ENCODE assay signal across 19 cellular contexts in genomic region chrX:626745-627509, GRCh38. TPM values are rescaled to one million over a fixed set of nuclear protein-coding genes. Genes with fewer than 3 reads are reported as not detected.
DNase-seq lines count a peak whose midpoint lies in the region; ATAC-seq, FAIRE-seq and TF ChIP-seq lines count a peak whose summit lies in the region.
"Had no signal": no experiment of that assay in that cellular context is flagged by ENCODE, and none has a peak within 500 bp of the region (broad histone marks: within the 10 kb centered on the region; RNA-seq: fewer than 3 reads in every experiment).

No MANE protein-coding gene starts in this region.

- H3K27me3 Mint-ChIP-seq in astrocyte (ENCODE audit: low read depth, unreplicated experiment): peaks cover 22% of the 10 kb centered on the region
- H3K27me3 Mint-ChIP-seq in neural progenitor cell (ENCODE audit: insufficient read depth, low read depth): peaks cover 80% of the 10 kb centered on the region

- peaks cover 50% of the 10 kb centered on the region for H3F3A ChIP-seq in neural progenitor cell (ENCODE audit: low read depth)

- TF ChIP-seq CTCF in BJ (IDR thresholded peaks at IDR 0.05; ENCODE audit: insufficient read depth, low read depth, low read length) (no peak), astrocyte (IDR thresholded peaks at IDR 0.05; ENCODE audit: insufficient read depth, low read depth, low read length) (no peak), neural progenitor cell (IDR thresholded peaks at IDR 0.05) (no peak)

- H3K9ac ChIP-seq in astrocyte (ENCODE audit: low read length): no peak overlapping the region
- no peak overlapping the region for H3K9ac ChIP-seq in neural progenitor cell

- no peaks in the 10 kb centered on the region for H3K27me3 ChIP-seq in BJ (ENCODE audit: control insufficient read depth, insufficient read depth, low read length)
- H3K27me3 ChIP-seq in H7 (ENCODE audit: control insufficient read depth, insufficient read depth, low read length): peaks cover 93% of the 10 kb centered on the region
- peaks cover 10% of the 10 kb centered on the region for H3K27me3 ChIP-seq in astrocyte (ENCODE audit: insufficient read depth, low read length)
- peaks cover 100% of the 10 kb centered on the region for H3K27me3 ChIP-seq in neural progenitor cell
- H3K27me3 ChIP-seq: SJSA1 had no signal

- H3K4me1 Mint-ChIP-seq in astrocyte (ENCODE audit: low read depth, unreplicated experiment) (no peaks in the 10 kb centered on the region), neural progenitor cell (peaks cover 3% of the 10 kb centered on the region)

- no peak overlapping the region for H3K4me2 ChIP-seq in astrocyte (ENCODE audit: low read length)
- peak overlapping the region; percentile 25 for H3K4me2 ChIP-seq in neural progenitor cell

- no peaks in the 10 kb centered on the region for H3K9me3 ChIP-seq in astrocyte (ENCODE audit: insufficient read depth, low read depth, low read length)
- H3K9me3 ChIP-seq in neural progenitor cell (ENCODE audit: low read depth): no peaks in the 10 kb centered on the region
- H3K9me3 ChIP-seq: stomach, uterus had no signal

- no peak overlapping the region for H3K27ac ChIP-seq in astrocyte (ENCODE audit: low read depth, low read length)
- H3K27ac ChIP-seq in neural progenitor cell: no peak overlapping the region
- H3K27ac ChIP-seq: SJSA1, stomach, uterus had no signal

- FAIRE-seq in astrocyte (lab: Jason Lieb, UNC) (no peak), GM19239 (lab: Jason Lieb, UNC) (no peak)
- FAIRE-seq: H54 had no signal

- peak overlapping the region; percentile 54 for H3K4me3 ChIP-seq in BJ (ENCODE audit: low read depth, low read length)
- H3K4me3 ChIP-seq in H7 (ENCODE audit: insufficient read depth, low read depth, low read length): no peak overlapping the region
- H3K4me3 ChIP-seq in astrocyte (ENCODE audit: insufficient read depth, low read depth, low read length): no peak overlapping the region
- no peak overlapping the region for H3K4me3 ChIP-seq in neural progenitor cell
- H3K4me3 ChIP-seq: SJSA1, stomach, uterus had no signal

- CTCF ChIA-PET in BJ (lab: Yijun Ruan, JAX): no interaction called here

- H3K27ac Mint-ChIP-seq in astrocyte (ENCODE audit: unreplicated experiment) (peak overlapping the region; percentile 34), neural progenitor cell (no peak overlapping the region)
- H3K27ac Mint-ChIP-seq: activated CD8-positive, alpha-beta T cell treated with anti-CD3 and anti-CD28 coated beads, Interleukin-2, amount 10 ng/mL, durations not matched to agents 7 days and 5 days; activated T-helper 1 cell treated with anti-CD3 and anti-CD28 coated beads, Interleukin-12 subunit alpha, Interleukin-12 subunit beta, Interleukin-2, Interleukin-4 antibody, amounts not matched to agents 30 ng/mL and 10 ng/mL and 1 ng/mL, durations not matched to agents 14 hours and 24 hours and 36 hours had no signal

- H3K9me3 Mint-ChIP-seq in astrocyte (ENCODE audit: unreplicated experiment): peaks cover 41% of the 10 kb centered on the region
- no peaks in the 10 kb centered on the region for H3K9me3 Mint-ChIP-seq in neural progenitor cell

- no peaks in the 10 kb centered on the region for H4K20me1 ChIP-seq in astrocyte (ENCODE audit: insufficient read depth, low read length)
- H4K20me1 ChIP-seq in neural progenitor cell (ENCODE audit: low read depth): peaks cover 79% of the 10 kb centered on the region

- no peak overlapping the region for H3K4me3 Mint-ChIP-seq in astrocyte (ENCODE audit: unreplicated experiment)
- no peak overlapping the region for H3K4me3 Mint-ChIP-seq in neural progenitor cell
- H3K4me3 Mint-ChIP-seq: activated CD8-positive, alpha-beta T cell treated with anti-CD3 and anti-CD28 coated beads, Interleukin-2, amount 10 ng/mL, durations not matched to agents 7 days and 5 days; activated T-helper 1 cell treated with anti-CD3 and anti-CD28 coated beads, Interleukin-12 subunit alpha, Interleukin-12 subunit beta, Interleukin-2, Interleukin-4 antibody, amounts not matched to agents 30 ng/mL and 10 ng/mL and 1 ng/mL, durations not matched to agents 14 hours and 24 hours and 36 hours had no signal

- H3K36me3 ChIP-seq in BJ (ENCODE audit: control insufficient read depth, insufficient read depth, low read length) (no peaks in the 10 kb centered on the region; the same call in 1 of the 2 replicates), H7 (replicated peaks; ENCODE audit: control insufficient read depth, insufficient read depth, low read length) (no peaks in the 10 kb centered on the region), astrocyte (ENCODE audit: insufficient read depth, low read length) (no peaks in the 10 kb centered on the region), neural progenitor cell (no peaks in the 10 kb centered on the region)
- H3K36me3 ChIP-seq: SJSA1, stomach, uterus had no signal

- H3K79me2 ChIP-seq in astrocyte (ENCODE audit: insufficient read depth, low read length) (no peaks in the 10 kb centered on the region), neural progenitor cell (ENCODE audit: low read depth) (no peaks in the 10 kb centered on the region)

- ATAC-seq in HG02938 (IDR thresholded peaks at IDR 0.05; ENCODE audit: unreplicated experiment): no peak
- ATAC-seq: activated CD8-positive, alpha-beta T cell treated with anti-CD3 and anti-CD28 coated beads, Interleukin-2, amount 10 ng/mL, durations not matched to agents 7 days and 5 days; left colon had no signal

- H2AFZ ChIP-seq in astrocyte (ENCODE audit: low read depth, low read length): no peak overlapping the region
- H2AFZ ChIP-seq in neural progenitor cell (replicated peaks): no peak overlapping the region

- POLR2A ChIA-PET in BJ (lab: Charles Lee): no interaction called here

- no peak for DNase-seq in BJ (ENCODE audit: low read depth)
- peak; percentile 27 for DNase-seq in H7
- DNase-seq in astrocyte (ENCODE audit: low read depth): no peak
- DNase-seq in neural progenitor cell (ENCODE audit: low spot score): peak; percentile 50
- DNase-seq in NCI-H1694 (lab: John Stamatoyannopoulos, UW): no peak
- no peak for DNase-seq in GM19239 (ENCODE audit: insufficient read length, low spot score)
- DNase-seq in activated CD4-positive, alpha-beta T cell treated with anti-CD3 and anti-CD28 coated beads for 4 hours: no peak
- DNase-seq: activated CD8-positive, alpha-beta T cell treated with anti-CD3 and anti-CD28 coated beads, Interleukin-2, amount 10 ng/mL, durations not matched to agents 7 days and 5 days; AML-193; cerebellar nuclear complex; left colon; NCI-H1092 treated with DMSO at 0.1 percent for 48 hours; NCI-H2171; stomach; uterus had no signal

- H3K4me1 ChIP-seq in astrocyte (ENCODE audit: insufficient read depth, low read length) (no peaks in the 10 kb centered on the region), neural progenitor cell (peaks cover 19% of the 10 kb centered on the region)
- H3K4me1 ChIP-seq: SJSA1, uterus had no signal

- H3K36me3 Mint-ChIP-seq in astrocyte (ENCODE audit: low read depth, unreplicated experiment) (peaks cover 4% of the 10 kb centered on the region), neural progenitor cell (no peaks in the 10 kb centered on the region)

RNA-seq across cellular contexts. Expression of gene SHOX, which starts 3.7 kb away (rescaled TPM):
- polyA plus RNA-seq in BJ (2011; rRNA removed): 18.2 and 22.8 TPM in 2 replicates
- 12.0 and 14.5 TPM in 2 replicates for polyA minus RNA-seq in BJ (2011; rRNA and poly(A)+ RNA removed)
- not detected in 2 replicates for total RNA-seq in H7 (2014; rRNA removed; shearing (Covaris generic))
- total RNA-seq in astrocyte: not detected in 2 replicates
- total RNA-seq in neural progenitor cell (ENCODE audit: low replicate concordance): not detected in 2 replicates
- total RNA-seq: activated CD8-positive, alpha-beta T cell treated with anti-CD3 and anti-CD28 coated beads, Interleukin-2, amount 10 ng/mL, durations not matched to agents 7 days and 5 days; activated T-helper 1 cell treated with anti-CD3 and anti-CD28 coated beads, Interleukin-12 subunit alpha, Interleukin-12 subunit beta, Interleukin-2, Interleukin-4 antibody, amounts not matched to agents 30 ng/mL and 10 ng/mL and 1 ng/mL, durations not matched to agents 14 hours and 24 hours and 36 hours; SJSA1; uterus had no signal
- polyA plus RNA-seq: stomach had no signal

Comparison
In these comparisons a context has a peak if more than half of its experiments do, and no peak if none do; other contexts are left out.
1. DNase-seq: peak in H7 (single experiment) and neural progenitor cell (single experiment); none in BJ (single experiment), astrocyte (single experiment), NCI-H1694 (single experiment), GM19239 (single experiment) and activated CD4-positive, alpha-beta T cell treated with anti-CD3 and anti-CD28 coated beads for 4 hours (0 of 2).